12 cellular contexts compared by ENCODE assay signal in genomic region chr12:51683763-51684357, GRCh38.
DNase-seq lines count a peak whose midpoint lies in the region; TF ChIP-seq lines count a peak whose summit lies in the region.
"Had no signal": no experiment of that assay in that cellular context is flagged by ENCODE, and none has a peak within 500 bp of the region (broad histone marks: within the 10 kb centered on the region; RNA-seq: fewer than 3 reads in every experiment).

No MANE protein-coding gene starts in this region.

- DNase-seq in Calu3 (no peak), NCI-H446 (lab: John Stamatoyannopoulos, UW) (peak; percentile 28 to 43), dermis blood vessel endothelial cell (peak; percentile 47), myocyte (ENCODE audit: low read depth) (peak; percentile 24), Kasumi-1 (lab: John Stamatoyannopoulos, UW) (no peak), WERI-Rb-1 (no peak), mesendoderm (no peak)
- DNase-seq in central memory CD4-positive, alpha-beta T cell = no peak
- DNase-seq: DMS79; NCI-H748 treated with DMSO at 0.1 percent for 48 hours; stimulated activated CD4-positive, alpha-beta T cell treated with anti-CD3 and anti-CD28 coated beads, Interleukin-4, amount 100 ng/mL, for 1 hour; tibial artery had no signal

- no peak overlapping the region for H2BK5ac ChIP-seq in mesendoderm (ENCODE audit: low read length)

- H3K18ac ChIP-seq in mesendoderm (ENCODE audit: low read length) = no peak overlapping the region

- no peaks in the 10 kb centered on the region for H3K79me2 ChIP-seq in mesendoderm (ENCODE audit: control insufficient read depth, insufficient read depth, low read length)

- peak overlapping the region; percentile 11 for H3K4me3 Mint-ChIP-seq in Calu3 (ENCODE audit: low read depth, unreplicated experiment)

- H3K4me1 ChIP-seq in mesendoderm (ENCODE audit: control insufficient read depth, low read depth, low read length) = peaks cover 1% of the 10 kb centered on the region

- no TSS peak for BruUV-seq in Calu3 (replicated peaks; lab: Mats Ljungman, UMichigan)

- H2BK15ac ChIP-seq in mesendoderm (replicated peaks; ENCODE audit: low read depth) = no peak overlapping the region

- no peaks in the 10 kb centered on the region for H3K9me3 ChIP-seq in WERI-Rb-1 (ENCODE audit: severe bottlenecking)
- H3K9me3 ChIP-seq: tibial artery had no signal

- H4K5ac ChIP-seq in mesendoderm (ENCODE audit: low read length) = no peak overlapping the region

- H3K27ac Mint-ChIP-seq in Calu3 (ENCODE audit: unreplicated experiment) = peak overlapping the region; percentile 92

- TF ChIP-seq CTCF in Calu3 (IDR thresholded peaks at IDR 0.05; ENCODE audit: unreplicated experiment) = no peak
- TF ChIP-seq CTCF in WERI-Rb-1 (IDR thresholded peaks at IDR 0.05; ENCODE audit: low read depth, low read length) = no peak

- H3K79me1 ChIP-seq in mesendoderm (ENCODE audit: low read length) = no peaks in the 10 kb centered on the region

- H3K27me3 ChIP-seq in WERI-Rb-1 (ENCODE audit: insufficient read depth, low read depth, severe bottlenecking) (no peaks in the 10 kb centered on the region), mesendoderm (ENCODE audit: insufficient read depth, low read length, poor library complexity) (no peaks in the 10 kb centered on the region)
- H3K27me3 ChIP-seq: tibial artery had no signal

- no peak overlapping the region for H3K4me3 ChIP-seq in WERI-Rb-1 (ENCODE audit: low read depth, low read length)
- no peak overlapping the region for H3K4me3 ChIP-seq in mesendoderm (ENCODE audit: low read length)
- H3K4me3 ChIP-seq: tibial artery had no signal

- no CpG with 5 or more reads among the region's 4 CpGs for WGBS in mesendoderm (ENCODE audit: extremely low coverage, insufficient coverage, low lambda C conversion rate)

- no peak overlapping the region for H4K8ac ChIP-seq in mesendoderm (ENCODE audit: low read depth, low read length)

- H2AK5ac ChIP-seq in mesendoderm (ENCODE audit: low read length) = no peak overlapping the region

- no peak overlapping the region for H3K27ac ChIP-seq in WERI-Rb-1
- no peak overlapping the region for H3K27ac ChIP-seq in mesendoderm (ENCODE audit: low read depth, low read length)
- H3K27ac ChIP-seq: tibial artery had no signal

- H3K23ac ChIP-seq in mesendoderm (ENCODE audit: low read length) = no peak overlapping the region

- H3K4me1 Mint-ChIP-seq in Calu3 (ENCODE audit: low read depth, unreplicated experiment) = peaks cover 37% of the 10 kb centered on the region

- intact Hi-C loops in Calu3 (cut with micrococcal nuclease; ENCODE audit: unreplicated experiment) = no loop called here

- CTCF ChIA-PET in Calu3 (lab: Charles Lee) = interaction anchor here (1.2 kb wide), 1 partner anchor 130 kb away, joined by 3 read pairs; no protein-coding TSS in a partner anchor

- H3K4ac ChIP-seq in mesendoderm (ENCODE audit: low read depth, low read length) = no peak overlapping the region

- no peak overlapping the region for H3K9ac ChIP-seq in mesendoderm (ENCODE audit: low read length)

- no peak overlapping the region for H3K4me2 ChIP-seq in mesendoderm (ENCODE audit: low read length)

- no peak overlapping the region for H2BK120ac ChIP-seq in mesendoderm (ENCODE audit: low read depth, low read length)

- no peaks in the 10 kb centered on the region for H3K36me3 Mint-ChIP-seq in Calu3 (ENCODE audit: insufficient read depth, unreplicated experiment)

- H3K9me3 Mint-ChIP-seq in Calu3 (ENCODE audit: low read depth, unreplicated experiment) = no peaks in the 10 kb centered on the region

- no peaks in the 10 kb centered on the region for H3K27me3 Mint-ChIP-seq in Calu3 (ENCODE audit: unreplicated experiment)

- H3K36me3 ChIP-seq in WERI-Rb-1 = peaks cover under 1% of the 10 kb centered on the region; the same call in 1 of the 2 replicates
- H3K36me3 ChIP-seq in mesendoderm (ENCODE audit: control insufficient read depth, insufficient read depth, low read length) = no peaks in the 10 kb centered on the region
- H3K36me3 ChIP-seq: tibial artery had no signal

- no peak overlapping the region for H3K56ac ChIP-seq in mesendoderm (ENCODE audit: low read length)

Comparison
In these comparisons a context has a peak if more than half of its experiments do, and no peak if none do; other contexts are left out.
1. DNase-seq: peak in NCI-H446 (2 of 2), dermis blood vessel endothelial cell (single experiment) and myocyte (single experiment); none in Calu3 (single experiment), central memory CD4-positive, alpha-beta T cell (single experiment), Kasumi-1 (0 of 2), WERI-Rb-1 (single experiment) and mesendoderm (single experiment).